ENCODE assay signal across 1 cellular context in genomic region chr9:2727966-2728613, GRCh38.
TF ChIP-seq lines count a peak whose summit lies in the region.

No MANE protein-coding gene starts in this region.

TF ChIP-seq in K562, 482 proteins besides CTCF, POLR2A, EP300 and RAD21 (continued from another document and continues in another):
- TF ChIP-seq ZBTB40 (IDR thresholded peaks at IDR 0.05): no peak
- TF ChIP-seq ZBTB40 (CRISPR knock-in tag; IDR thresholded peaks at IDR 0.05): no peak
- TF ChIP-seq ILF3 (IDR thresholded peaks at IDR 0.05; ENCODE audit: borderline replicate concordance): no peak
- TF ChIP-seq PCBP2 (IDR thresholded peaks at IDR 0.05; ENCODE audit: low read depth, low read length, poor library complexity, severe bottlenecking): no peak
- TF ChIP-seq BCOR (IDR thresholded peaks at IDR 0.05): no peak
- 0 out of 4 replicates have a peak, but pooled peaks of 1 of the 2 experiments have one; percentile 20 for TF ChIP-seq MAZ (CRISPR knock-in tag; conservative IDR thresholded peaks at IDR 0.05 in 1 of 2, IDR thresholded peaks at IDR 0.05 in 1 of 2)
- no peak for TF ChIP-seq NELFE (IDR thresholded peaks at IDR 0.05; ENCODE audit: insufficient read depth, insufficient read length)
- TF ChIP-seq E2F3 (CRISPR knock-in tag; IDR thresholded peaks at IDR 0.05): no peak
- no peak for TF ChIP-seq POLR2H (tag; IDR thresholded peaks at IDR 0.05; ENCODE audit: low read depth)
- no peak for TF ChIP-seq ZNF639 (CRISPR knock-in tag; conservative IDR thresholded peaks at IDR 0.05 in 1 of 2, IDR thresholded peaks at IDR 0.05 in 1 of 2)
- TF ChIP-seq PKNOX1 (IDR thresholded peaks at IDR 0.05): peak; percentile 88
- TF ChIP-seq SRSF1 (IDR thresholded peaks at IDR 0.05; ENCODE audit: low read depth, low read length): no peak
- TF ChIP-seq SRSF7 (optimal IDR thresholded peaks at IDR 0.05; ENCODE audit: low read depth, low read length): no peak
- TF ChIP-seq ELF1 (tag; IDR thresholded peaks at IDR 0.05): no peak
- TF ChIP-seq TFE3 (CRISPR knock-in tag; IDR thresholded peaks at IDR 0.05): no peak
- peak; percentile 18; the same call in 1 of the 2 replicates for TF ChIP-seq CBFA2T3 (IDR thresholded peaks at IDR 0.05)
- no peak for TF ChIP-seq ELF4 (CRISPR knock-in tag; IDR thresholded peaks at IDR 0.05)
- TF ChIP-seq CTBP1 (IDR thresholded peaks at IDR 0.05; ENCODE audit: borderline replicate concordance): peak; percentile 67; the same call in 1 of the 2 replicates
- no peak for TF ChIP-seq HDGF (IDR thresholded peaks at IDR 0.05)
- no peak for TF ChIP-seq ATF4 (CRISPR knock-in tag; IDR thresholded peaks at IDR 0.05)
- TF ChIP-seq TCFL5 (CRISPR knock-in tag; conservative IDR thresholded peaks at IDR 0.05): no peak
- no peak for TF ChIP-seq NR0B1 (IDR thresholded peaks at IDR 0.05; ENCODE audit: partially characterized antibody)
- TF ChIP-seq ZNF24 (IDR thresholded peaks at IDR 0.05): no peak
- no peak for TF ChIP-seq ZNF778 (CRISPR knock-in tag; IDR thresholded peaks at IDR 0.05)
- no peak for TF ChIP-seq DDX20 (tag; IDR thresholded peaks at IDR 0.05; ENCODE audit: low read depth)
- TF ChIP-seq DNMT1 (IDR thresholded peaks at IDR 0.05): no peak
- peak; percentile 26; the same call in 1 of the 2 replicates for TF ChIP-seq SMARCA4 (IDR thresholded peaks at IDR 0.05)
- TF ChIP-seq NONO (IDR thresholded peaks at IDR 0.05; ENCODE audit: low read depth in 2 of 2, low read length in 1 of 2): no peak
- TF ChIP-seq PBX2 (CRISPR knock-in tag; IDR thresholded peaks at IDR 0.05; ENCODE audit: low read depth): no peak
- TF ChIP-seq PBX2 (tag; conservative IDR thresholded peaks at IDR 0.05; ENCODE audit: low read depth): 0 out of 2 replicates have a peak, but pooled peaks have one; percentile 14
- no peak for TF ChIP-seq ZNF212 (CRISPR knock-in tag; IDR thresholded peaks at IDR 0.05)
- no peak for TF ChIP-seq TEAD2 (tag; IDR thresholded peaks at IDR 0.05)
- no peak for TF ChIP-seq C11orf30 (IDR thresholded peaks at IDR 0.05; ENCODE audit: low read depth)
- TF ChIP-seq GATA2 (CRISPR knock-in tag; IDR thresholded peaks at IDR 0.05): no peak
- peak; percentile 21; the same call in 1 of the 2 replicates for TF ChIP-seq TCF3 (CRISPR knock-in tag; IDR thresholded peaks at IDR 0.05)
- TF ChIP-seq FOS (IDR thresholded peaks at IDR 0.05; ENCODE audit: extremely low read depth, insufficient read length): no peak
- no peak for TF ChIP-seq ZBTB7A (IDR thresholded peaks at IDR 0.05; ENCODE audit: borderline replicate concordance, control insufficient read depth, low read depth, low read length)
- no peak for TF ChIP-seq SAP30 (IDR thresholded peaks at IDR 0.05; ENCODE audit: borderline replicate concordance, insufficient read depth, low read depth, low read length, poor library complexity, severe bottlenecking)
- TF ChIP-seq FOXM1 (IDR thresholded peaks at IDR 0.05; ENCODE audit: low read depth): peak; percentile 55; the same call in 1 of the 2 replicates
- no peak for TF ChIP-seq FOXM1 (CRISPR knock-in tag; IDR thresholded peaks at IDR 0.05; ENCODE audit: low read depth)
- TF ChIP-seq SMC3 (conservative IDR thresholded peaks at IDR 0.05; ENCODE audit: insufficient read depth, low read depth, low read length): peak; percentile 33; the same call in 1 of the 2 replicates
- TF ChIP-seq NBN (IDR thresholded peaks at IDR 0.05; ENCODE audit: low read depth): no peak
- TF ChIP-seq MEIS2 (IDR thresholded peaks at IDR 0.05; ENCODE audit: partially characterized antibody): no peak
- no peak for TF ChIP-seq SAFB2 (IDR thresholded peaks at IDR 0.05; ENCODE audit: borderline replicate concordance, low read depth, low read length, severe bottlenecking)
- no peak for TF ChIP-seq MYC (IDR thresholded peaks at IDR 0.05; ENCODE audit: low read depth, low read length)
- TF ChIP-seq MYC (CRISPR knock-in tag; IDR thresholded peaks at IDR 0.05; ENCODE audit: borderline replicate concordance, low read depth): no peak
- no peak for TF ChIP-seq TBL1XR1 (IDR thresholded peaks at IDR 0.05; ENCODE audit: low read length in 2 of 2)
- no peak for TF ChIP-seq ARID3B (CRISPR knock-in tag; IDR thresholded peaks at IDR 0.05; ENCODE audit: borderline replicate concordance)
- no peak for TF ChIP-seq ZNF140 (CRISPR knock-in tag; IDR thresholded peaks at IDR 0.05)
